In the genomic region with DNA sequence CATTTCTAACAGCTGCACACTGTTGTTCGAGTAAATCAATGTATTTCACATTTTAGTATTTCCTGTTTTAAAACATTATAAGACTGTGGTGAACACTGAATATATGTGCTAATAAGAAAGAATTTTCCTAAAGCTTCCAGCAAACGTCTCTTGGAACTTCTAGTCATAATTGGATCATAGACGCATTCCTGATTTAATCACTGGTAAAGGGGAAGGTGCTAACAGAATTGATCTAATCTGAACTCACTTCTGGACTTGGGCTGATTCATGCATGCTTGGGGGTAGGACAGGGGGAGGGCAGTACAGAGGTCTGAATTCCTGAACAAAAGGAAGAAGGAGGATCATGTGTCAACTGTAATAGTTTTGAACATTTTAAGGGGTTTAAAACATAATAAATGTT, we compare ENCODE assay signal across 10 cellular contexts. TPM values are rescaled to one million over a fixed set of nuclear protein-coding genes. Genes with fewer than 3 reads are reported as not detected.
DNase-seq lines count a peak whose midpoint lies in the region; ATAC-seq, FAIRE-seq and TF ChIP-seq lines count a peak whose summit lies in the region.
"Had no signal": no experiment of that assay in that cellular context is flagged by ENCODE, and none has a peak within 500 bp of the region (broad histone marks: within the 10 kb centered on the region; RNA-seq: fewer than 3 reads in every experiment).

No MANE protein-coding gene starts in this region.

- no peak for ATAC-seq in activated CD4-positive, alpha-beta T cell treated with anti-CD3 and anti-CD28 coated beads for 36 hours
- ATAC-seq: left cardiac atrium had no signal

- intact Hi-C loops in activated CD4-positive, alpha-beta T cell treated with anti-CD3 and anti-CD28 coated beads for 36 hours (cut with DNase I, micrococcal nuclease), result loop anchor here (5.0 kb wide), 2 partner anchors 308 to 967 kb away; partner anchors contain the start of gene SLC33A1 (in 1 of the 2)
- intact Hi-C loops in thyroid gland (cut with DNase I), result loop anchor here (10.0 kb wide), 2 partner anchors 144 to 316 kb away; partner anchors contain the start of gene TIPARP

- POLR2A ChIA-PET in activated CD4-positive, alpha-beta T cell treated with anti-CD3 and anti-CD28 coated beads for 36 hours (lab: Charles Lee), result no interaction called here

- H3K27ac ChIP-seq in thyroid gland, result no peak overlapping the region
- H3K27ac ChIP-seq: dorsolateral prefrontal cortex had no signal

- H3K4me1 ChIP-seq in thyroid gland, result peaks cover 3 to 11% of the 10 kb centered on the region in 2 donors

- H3K27me3 ChIP-seq in bronchial epithelial cell (ENCODE audit: control insufficient read depth, insufficient read depth, low read length), result no peaks in the 10 kb centered on the region
- no peaks in the 10 kb centered on the region for H3K27me3 ChIP-seq in thyroid gland

- H3K4me3 ChIP-seq in bronchial epithelial cell (ENCODE audit: low read depth, low read length), result no peak overlapping the region
- no peak overlapping the region for H3K4me3 ChIP-seq in thyroid gland (replicated peaks in 1 of 3)
- H3K4me3 ChIP-seq: dorsolateral prefrontal cortex had no signal

- no peak overlapping the region for H3K4me3 Mint-ChIP-seq in activated CD4-positive, alpha-beta T cell treated with anti-CD3 and anti-CD28 coated beads for 36 hours

- H3K27ac Mint-ChIP-seq in activated CD4-positive, alpha-beta T cell treated with anti-CD3 and anti-CD28 coated beads for 36 hours, result peak overlapping the region; percentile 67

- peaks cover 26% of the 10 kb centered on the region for H3K4me1 Mint-ChIP-seq in activated CD4-positive, alpha-beta T cell treated with anti-CD3 and anti-CD28 coated beads for 36 hours

- CTCF ChIA-PET in activated CD4-positive, alpha-beta T cell treated with anti-CD3 and anti-CD28 coated beads for 36 hours (lab: Charles Lee), result no interaction called here

- peaks cover 8% of the 10 kb centered on the region for H3K36me3 Mint-ChIP-seq in activated CD4-positive, alpha-beta T cell treated with anti-CD3 and anti-CD28 coated beads for 36 hours (ENCODE audit: low read depth)

- no peak for FAIRE-seq in bronchial epithelial cell (lab: Jason Lieb, UNC)

- H3K9me3 ChIP-seq in thyroid gland, result no peaks in the 10 kb centered on the region

- peaks cover 3% of the 10 kb centered on the region for H3K9me3 Mint-ChIP-seq in activated CD4-positive, alpha-beta T cell treated with anti-CD3 and anti-CD28 coated beads for 36 hours (ENCODE audit: low read depth)

- H3K36me3 ChIP-seq in bronchial epithelial cell (ENCODE audit: control insufficient read depth, insufficient read depth, low read length) (no peaks in the 10 kb centered on the region), thyroid gland (no peaks in the 10 kb centered on the region)

- no peak for TF ChIP-seq POLR2A in thyroid gland (IDR thresholded peaks at IDR 0.05)

- DNase-seq in activated CD4-positive, alpha-beta T cell treated with anti-CD3 and anti-CD28 coated beads for 36 hours, result no peak
- DNase-seq in activated CD4-positive, alpha-beta T cell treated with anti-CD3 and anti-CD28 coated beads for 48 hours, result no peak
- DNase-seq in NCI-H82 treated with DMSO at 0.1 percent for 48 hours (lab: John Stamatoyannopoulos, UW; ENCODE audit: unreplicated experiment) (peak; percentile 15), bronchial epithelial cell (ENCODE audit: low read depth) (peak; percentile 96), renal cortical epithelial cell (ENCODE audit: low read depth) (peak; percentile 77), NOMO-1 (lab: John Stamatoyannopoulos, UW; ENCODE audit: unreplicated experiment in 2 of 2) (no peak), thyroid gland (no peak), SIG-M5 treated with dmso at 0.1 percent for 504 hours (lab: John Stamatoyannopoulos, UW; ENCODE audit: unreplicated experiment) (no peak)
- DNase-seq: dorsolateral prefrontal cortex, left cardiac atrium had no signal

- TF ChIP-seq CTCF in bronchial epithelial cell (IDR thresholded peaks at IDR 0.05; ENCODE audit: insufficient read depth, low read length, severe bottlenecking) (no peak), thyroid gland (IDR thresholded peaks at IDR 0.05) (no peak)

- 94 to 96% methylated on average over 3 of the region's 3 CpGs for WGBS in thyroid gland, 2 donors

- H3K27me3 Mint-ChIP-seq in activated CD4-positive, alpha-beta T cell treated with anti-CD3 and anti-CD28 coated beads for 36 hours, result no peaks in the 10 kb centered on the region

RNA-seq across cellular contexts. Expression of gene LEKR1, which starts 7.3 kb away (rescaled TPM):
- total RNA-seq in activated CD4-positive, alpha-beta T cell treated with anti-CD3 and anti-CD28 coated beads for 36 hours, result under 1 TPM; 0.37 to 0.53 TPM
- total RNA-seq in bronchial epithelial cell (under 0.01 and 0.64 TPM in 2 replicates), renal cortical epithelial cell (1.0 and 1.4 TPM in 2 replicates), thyroid gland (1 to 10 TPM; 6.3 to 7.5 (median 6.8) TPM)

Comparison
In these comparisons a context has a peak if more than half of its experiments do, and no peak if none do; other contexts are left out.
1. DNase-seq: peak in NCI-H82 treated with DMSO at 0.1 percent for 48 hours (single experiment), bronchial epithelial cell (single experiment) and renal cortical epithelial cell (single experiment); none in activated CD4-positive, alpha-beta T cell treated with anti-CD3 and anti-CD28 coated beads for 36 hours (single experiment), activated CD4-positive, alpha-beta T cell treated with anti-CD3 and anti-CD28 coated beads for 48 hours (single experiment), NOMO-1 (0 of 2), thyroid gland (0 of 2) and SIG-M5 treated with dmso at 0.1 percent for 504 hours (single experiment).